Comparison of ENCODE assay signal across 28 cellular contexts in the genomic region with DNA sequence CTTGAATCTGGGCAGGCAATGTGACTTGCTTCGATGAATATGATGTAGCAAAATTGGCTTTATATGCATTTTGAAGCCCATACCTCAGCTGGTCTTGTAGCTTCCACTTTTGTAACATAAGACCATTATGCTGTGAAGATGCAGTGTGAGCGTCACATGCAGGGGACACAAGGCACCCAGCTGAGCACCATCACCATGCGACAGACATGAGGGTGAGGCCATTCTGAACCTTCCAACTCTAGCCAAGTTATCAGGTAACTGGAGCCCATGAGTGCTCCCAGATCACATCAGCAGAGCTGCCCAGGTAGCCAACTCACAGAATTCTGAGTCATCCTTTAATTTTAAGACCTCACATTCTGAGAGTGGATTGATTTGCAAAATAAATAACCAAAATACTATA.
"Had no signal": no experiment of that assay in that cellular context is flagged by ENCODE, and none has a peak within 500 bp of the region (broad histone marks: within the 10 kb centered on the region; RNA-seq: fewer than 3 reads in every experiment).

No MANE protein-coding gene starts in this region.

- DNase-seq: dorsolateral prefrontal cortex; effector CD4-positive, alpha-beta T cell; heart left ventricle; immature natural killer cell; left ventricle myocardium superior; lower lobe of right lung; naive thymus-derived CD4-positive, alpha-beta T cell; ovary; posterior cingulate gyrus; psoas muscle; right cardiac atrium; sigmoid colon; spleen; stimulated activated CD4-positive, alpha-beta T cell treated with anti-CD3 and anti-CD28 coated beads, Interleukin-15, amount 100 ng/mL, for 24 hours; stimulated activated CD4-positive, alpha-beta T cell treated with anti-CD3 and anti-CD28 coated beads, Interleukin-2, amount 100 ng/mL, for 48 hours; stimulated activated naive B cell treated with anti-CD40 and anti-IgM and Interleukin-4, amounts not matched to agents 10 μg/mL and 1 μg/mL and 100 μg/mL, for 72 hours; transverse colon; upper lobe of right lung; uterus had no signal

- H3K27me3 Mint-ChIP-seq: naive thymus-derived CD4-positive, alpha-beta T cell; stimulated activated naive B cell treated with anti-CD40 and anti-IgM and Interleukin-4, amounts not matched to agents 10 μg/mL and 1 μg/mL and 100 μg/mL, for 72 hours; stimulated activated naive CD8-positive, alpha-beta T cell treated with anti-CD3 and anti-CD28 coated beads, Interleukin-15, Interleukin-2, amounts not matched to agents 100 ng/mL and 50 ng/mL, for 24 hours had no signal

- H3K79me2 ChIP-seq: hepatocyte had no signal

- ATAC-seq: foreskin keratinocyte; gastroesophageal sphincter; heart left ventricle; left ventricle myocardium superior; lower lobe of right lung; naive thymus-derived CD4-positive, alpha-beta T cell; psoas muscle; right cardiac atrium; stimulated activated naive B cell treated with anti-CD40 and anti-IgM and Interleukin-4, amounts not matched to agents 10 μg/mL and 1 μg/mL and 100 μg/mL, for 72 hours; upper lobe of right lung had no signal

- H3K9me3 Mint-ChIP-seq: nephron, neural progenitor cell had no signal

- H3K4me3 Mint-ChIP-seq: immature natural killer cell; naive thymus-derived CD4-positive, alpha-beta T cell; nephron; neural progenitor cell; stimulated activated naive B cell treated with anti-CD40 and anti-IgM and Interleukin-4, amounts not matched to agents 10 μg/mL and 1 μg/mL and 100 μg/mL, for 72 hours; stimulated activated naive CD8-positive, alpha-beta T cell treated with anti-CD3 and anti-CD28 coated beads, Interleukin-15, Interleukin-2, amounts not matched to agents 100 ng/mL and 50 ng/mL, for 24 hours had no signal

- H3K9ac ChIP-seq: neural progenitor cell had no signal

- H3K4me1 Mint-ChIP-seq: immature natural killer cell; naive thymus-derived CD4-positive, alpha-beta T cell; nephron; stimulated activated naive B cell treated with anti-CD40 and anti-IgM and Interleukin-4, amounts not matched to agents 10 μg/mL and 1 μg/mL and 100 μg/mL, for 72 hours had no signal

- H3K27ac Mint-ChIP-seq: immature natural killer cell; naive thymus-derived CD4-positive, alpha-beta T cell; nephron; neural progenitor cell; stimulated activated naive B cell treated with anti-CD40 and anti-IgM and Interleukin-4, amounts not matched to agents 10 μg/mL and 1 μg/mL and 100 μg/mL, for 72 hours; stimulated activated naive CD8-positive, alpha-beta T cell treated with anti-CD3 and anti-CD28 coated beads, Interleukin-15, Interleukin-2, amounts not matched to agents 100 ng/mL and 50 ng/mL, for 24 hours had no signal

- H3K4me1 ChIP-seq: esophagus muscularis mucosa, gastroesophageal sphincter, heart left ventricle, lower lobe of right lung, psoas muscle, sigmoid colon, spleen, transverse colon, upper lobe of right lung, uterus had no signal

- H3K4me2 ChIP-seq: hepatocyte, neural progenitor cell had no signal

- H3K4me3 ChIP-seq: dorsolateral prefrontal cortex, esophagus muscularis mucosa, gastroesophageal sphincter, heart left ventricle, hepatocyte, lower lobe of right lung, neural progenitor cell, ovary, psoas muscle, sigmoid colon, skin epidermis, spleen, thoracic aorta, transverse colon, upper lobe of right lung, uterus had no signal

- H3K36me3 ChIP-seq: esophagus muscularis mucosa, gastroesophageal sphincter, heart left ventricle, lower lobe of right lung, neural progenitor cell, ovary, sigmoid colon, spleen, thoracic aorta, transverse colon, upper lobe of right lung, uterus had no signal

- H3K27ac ChIP-seq: dorsolateral prefrontal cortex, esophagus muscularis mucosa, foreskin keratinocyte, gastroesophageal sphincter, heart left ventricle, hepatocyte, lower lobe of right lung, neural progenitor cell, ovary, psoas muscle, sigmoid colon, skin epidermis, spleen, thoracic aorta, transverse colon, upper lobe of right lung, uterus had no signal

- H3K9me3 ChIP-seq: esophagus muscularis mucosa, gastroesophageal sphincter, heart left ventricle, lower lobe of right lung, ovary, psoas muscle, sigmoid colon, spleen, thoracic aorta, transverse colon, upper lobe of right lung, uterus had no signal

- H3K27me3 ChIP-seq: dorsolateral prefrontal cortex, esophagus muscularis mucosa, foreskin keratinocyte, gastroesophageal sphincter, heart left ventricle, hepatocyte, neural progenitor cell, ovary, sigmoid colon, spleen, transverse colon, upper lobe of right lung, uterus had no signal

- H3K36me3 Mint-ChIP-seq: immature natural killer cell; naive thymus-derived CD4-positive, alpha-beta T cell; neural progenitor cell; stimulated activated naive B cell treated with anti-CD40 and anti-IgM and Interleukin-4, amounts not matched to agents 10 μg/mL and 1 μg/mL and 100 μg/mL, for 72 hours had no signal
